ENCODE assay signal across 8 cellular contexts in the genomic region with DNA sequence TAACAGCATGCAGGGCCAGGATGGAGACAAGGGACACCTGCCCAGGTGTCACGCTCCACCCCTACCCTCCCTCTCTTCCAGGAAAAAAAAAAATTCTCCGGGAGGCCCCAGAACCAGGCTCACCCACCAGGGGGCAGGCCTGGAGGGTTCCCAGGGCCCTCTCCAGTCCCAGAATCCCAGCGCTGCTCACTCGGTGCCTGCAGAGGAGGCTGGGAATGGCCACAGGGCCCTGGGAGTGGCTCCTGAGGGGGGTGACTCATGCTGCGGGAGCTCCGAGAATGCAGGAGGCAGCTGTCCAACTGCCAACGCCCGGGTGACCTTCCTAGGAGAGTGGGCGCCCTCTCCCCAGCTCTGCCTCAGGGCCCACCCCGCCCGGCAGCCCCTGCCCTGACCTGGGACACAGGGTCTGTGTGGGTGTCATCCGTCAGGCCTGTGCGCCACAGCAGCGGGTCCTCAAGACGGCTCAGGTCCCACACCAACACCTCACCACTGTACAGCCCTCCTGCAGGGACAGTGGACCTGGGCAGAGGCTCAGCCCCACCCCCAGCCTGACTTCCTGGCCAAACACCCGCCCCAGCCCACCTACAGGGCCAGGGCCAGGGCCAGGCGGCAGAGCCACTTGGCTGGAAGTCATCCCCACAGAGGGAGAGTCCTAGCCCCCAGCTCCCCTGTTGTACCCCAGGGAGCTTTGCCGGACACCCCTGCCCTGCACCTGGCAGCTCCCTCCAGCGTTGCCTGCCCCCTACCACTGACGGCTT. TPM values are rescaled to one million over a fixed set of nuclear protein-coding genes. Genes with fewer than 3 reads are reported as not detected.
A peak's percentile ranks its signal among the peaks of the same experiment; 100 is the strongest.
DNase-seq lines count a peak whose midpoint lies in the region; ATAC-seq and TF ChIP-seq lines count a peak whose summit lies in the region.

No MANE protein-coding gene starts in this region.

- H3K36me3 ChIP-seq in SJSA1, result peaks cover 81% of the 10 kb centered on the region

- no peaks in the 10 kb centered on the region for H3K27me3 ChIP-seq in SJSA1 (replicated peaks)

- peak; percentile 88 for DNase-seq in AG09319 (ENCODE audit: extremely low read depth, low read depth)
- DNase-seq in HPDE6-E6E7 (ENCODE audit: extremely low spot score), result peak; percentile 96
- peak; percentile 96 to 99 for DNase-seq in SJSA1 (ENCODE audit: low read depth in 1 of 2, low spot score in 2 of 2)
- DNase-seq in fibroblast of pulmonary artery (ENCODE audit: low read depth), result peak; percentile 95
- peak; percentile 79 for DNase-seq in non-pigmented ciliary epithelial cell (ENCODE audit: low read depth)
- DNase-seq in Ammon's horn (ENCODE audit: low spot score), result no peak
- no peak for DNase-seq in activated CD8-positive, alpha-beta memory T cell treated with anti-CD3 and anti-CD28 coated beads, Interleukin-2, amount 50 U/mL, for 48 hours

- peak overlapping the region; percentile 100 for H3K27ac ChIP-seq in SJSA1

- ATAC-seq in GM18907 (IDR thresholded peaks at IDR 0.05; ENCODE audit: unreplicated experiment), result no peak

- TF ChIP-seq CTCF in AG09319 (IDR thresholded peaks at IDR 0.05; ENCODE audit: low read depth, low read length), result peak; percentile 83
- peak; percentile 82 for TF ChIP-seq CTCF in fibroblast of pulmonary artery (IDR thresholded peaks at IDR 0.05; ENCODE audit: low read length, missing control alignments)

- peak overlapping the region; percentile 13 for H3K4me3 ChIP-seq in SJSA1
- H3K4me3 ChIP-seq in fibroblast of pulmonary artery (replicated peaks; ENCODE audit: low read depth, low read length), result no peak overlapping the region

- no peaks in the 10 kb centered on the region; the same call in 1 of the 2 replicates for H3K9me3 ChIP-seq in SJSA1 (replicated peaks)

- peaks cover 25% of the 10 kb centered on the region for H3K4me1 ChIP-seq in SJSA1 (replicated peaks)

RNA-seq across cellular contexts. Expression of gene DYNC2I2, which starts 21.2 kb away (rescaled TPM):
- 79.8 and 85.3 TPM in 2 replicates for total RNA-seq in SJSA1 (2014; rRNA removed; shearing (Covaris generic))

RNA-seq across cellular contexts. Expression of gene SET, which starts 53.6 kb away (rescaled TPM):
- total RNA-seq in SJSA1 (2014; rRNA removed; shearing (Covaris generic)), result 538 and 648 TPM in 2 replicates

Comparison
In these comparisons a context has a peak if more than half of its experiments do, and no peak if none do; other contexts are left out.
1. DNase-seq: peak in AG09319 (single experiment), HPDE6-E6E7 (single experiment), SJSA1 (2 of 2), fibroblast of pulmonary artery (single experiment) and non-pigmented ciliary epithelial cell (single experiment); none in Ammon's horn (single experiment) and activated CD8-positive, alpha-beta memory T cell treated with anti-CD3 and anti-CD28 coated beads, Interleukin-2, amount 50 U/mL, for 48 hours (single experiment).